1 cellular context compared by ENCODE assay signal in genomic region chr7:106864298-106865081, GRCh38.
TF ChIP-seq lines count a peak whose summit lies in the region.

No MANE protein-coding gene starts in this region.

TF ChIP-seq in GM23338, 12 proteins besides CTCF, POLR2A, EP300 and RAD21 (continued from another document):
- TF ChIP-seq, protein P1, sequence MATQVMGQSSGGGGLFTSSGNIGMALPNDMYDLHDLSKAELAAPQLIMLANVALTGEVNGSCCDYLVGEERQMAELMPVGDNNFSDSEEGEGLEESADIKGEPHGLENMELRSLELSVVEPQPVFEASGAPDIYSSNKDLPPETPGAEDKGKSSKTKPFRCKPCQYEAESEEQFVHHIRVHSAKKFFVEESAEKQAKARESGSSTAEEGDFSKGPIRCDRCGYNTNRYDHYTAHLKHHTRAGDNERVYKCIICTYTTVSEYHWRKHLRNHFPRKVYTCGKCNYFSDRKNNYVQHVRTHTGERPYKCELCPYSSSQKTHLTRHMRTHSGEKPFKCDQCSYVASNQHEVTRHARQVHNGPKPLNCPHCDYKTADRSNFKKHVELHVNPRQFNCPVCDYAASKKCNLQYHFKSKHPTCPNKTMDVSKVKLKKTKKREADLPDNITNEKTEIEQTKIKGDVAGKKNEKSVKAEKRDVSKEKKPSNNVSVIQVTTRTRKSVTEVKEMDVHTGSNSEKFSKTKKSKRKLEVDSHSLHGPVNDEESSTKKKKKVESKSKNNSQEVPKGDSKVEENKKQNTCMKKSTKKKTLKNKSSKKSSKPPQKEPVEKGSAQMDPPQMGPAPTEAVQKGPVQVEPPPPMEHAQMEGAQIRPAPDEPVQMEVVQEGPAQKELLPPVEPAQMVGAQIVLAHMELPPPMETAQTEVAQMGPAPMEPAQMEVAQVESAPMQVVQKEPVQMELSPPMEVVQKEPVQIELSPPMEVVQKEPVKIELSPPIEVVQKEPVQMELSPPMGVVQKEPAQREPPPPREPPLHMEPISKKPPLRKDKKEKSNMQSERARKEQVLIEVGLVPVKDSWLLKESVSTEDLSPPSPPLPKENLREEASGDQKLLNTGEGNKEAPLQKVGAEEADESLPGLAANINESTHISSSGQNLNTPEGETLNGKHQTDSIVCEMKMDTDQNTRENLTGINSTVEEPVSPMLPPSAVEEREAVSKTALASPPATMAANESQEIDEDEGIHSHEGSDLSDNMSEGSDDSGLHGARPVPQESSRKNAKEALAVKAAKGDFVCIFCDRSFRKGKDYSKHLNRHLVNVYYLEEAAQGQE (IDR thresholded peaks at IDR 0.05; ENCODE audit: unreplicated experiment), result no peak
- TF ChIP-seq EZH2phosphoT487 (IDR thresholded peaks at IDR 0.05; ENCODE audit: unreplicated experiment) (no peak), JUNB (IDR thresholded peaks at IDR 0.05; ENCODE audit: unreplicated experiment) (no peak), ZNF114 (CRISPR knock-in tag; IDR thresholded peaks at IDR 0.05) (no peak), CREB1 (CRISPR knock-in tag; IDR thresholded peaks at IDR 0.05; ENCODE audit: low read depth) (no peak), STAT1 (IDR thresholded peaks at IDR 0.05; ENCODE audit: unreplicated experiment) (no peak)
- TF ChIP-seq, protein P2, sequence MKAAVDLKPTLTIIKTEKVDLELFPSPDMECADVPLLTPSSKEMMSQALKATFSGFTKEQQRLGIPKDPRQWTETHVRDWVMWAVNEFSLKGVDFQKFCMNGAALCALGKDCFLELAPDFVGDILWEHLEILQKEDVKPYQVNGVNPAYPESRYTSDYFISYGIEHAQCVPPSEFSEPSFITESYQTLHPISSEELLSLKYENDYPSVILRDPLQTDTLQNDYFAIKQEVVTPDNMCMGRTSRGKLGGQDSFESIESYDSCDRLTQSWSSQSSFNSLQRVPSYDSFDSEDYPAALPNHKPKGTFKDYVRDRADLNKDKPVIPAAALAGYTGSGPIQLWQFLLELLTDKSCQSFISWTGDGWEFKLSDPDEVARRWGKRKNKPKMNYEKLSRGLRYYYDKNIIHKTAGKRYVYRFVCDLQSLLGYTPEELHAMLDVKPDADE (IDR thresholded peaks at IDR 0.05), result no peak
